In genomic region chr12:55930771-55931316, GRCh38 we compare ENCODE assay signal across 8 cellular contexts. TPM values are rescaled to one million over a fixed set of nuclear protein-coding genes. Genes with fewer than 3 reads are reported as not detected.
DNase-seq lines count a peak whose midpoint lies in the region; ATAC-seq and TF ChIP-seq lines count a peak whose summit lies in the region.

Gene DGKA (plus strand): TSS chr12:55931162. CDS start chr12:55936504, 5,342 bp downstream.

- TF ChIP-seq CTCF in fibroblast of villous mesenchyme (IDR thresholded peaks at IDR 0.05; ENCODE audit: insufficient read depth, low read depth, low read length) (peak; percentile 62), omental fat pad (IDR thresholded peaks at IDR 0.05) (no peak), thoracic aorta (IDR thresholded peaks at IDR 0.05) (peak; percentile 53)

- ATAC-seq in omental fat pad (ENCODE audit: low FRiP score) (peak; percentile 21), thoracic aorta (ENCODE audit: insufficient number of reproducible peaks, low FRiP score, low read depth) (no peak), HG03460 (IDR thresholded peaks at IDR 0.05; ENCODE audit: unreplicated experiment) (no peak)

- H3K27me3 ChIP-seq in thoracic aorta (replicated peaks; ENCODE audit: insufficient read depth), result no peaks in the 10 kb centered on the region

- H3K36me3 ChIP-seq in thoracic aorta, result no peaks in the 10 kb centered on the region

- H3K27ac ChIP-seq in thoracic aorta, result peak within 1 kb of the TSS; percentile 80 to 92

- DNase-seq in ELF-1 (ENCODE audit: low read depth, low spot score) (peak; percentile 32), HuH-7 (ENCODE audit: low spot score) (peak; percentile 84), SHP77 (lab: John Stamatoyannopoulos, UW) (peak; percentile 40 to 69), fibroblast of villous mesenchyme (ENCODE audit: low read depth) (peak; percentile 73), omental fat pad (ENCODE audit: low spot score) (no peak), thoracic aorta (ENCODE audit: low spot score) (no peak)
- DNase-seq in activated effector memory CD4-positive, alpha-beta T cell treated with anti-CD3 and anti-CD28 coated beads, Interleukin-2, amount 50 U/mL, for 16 hours, result peak; percentile 90

- H3K9me3 ChIP-seq in thoracic aorta, result no peaks in the 10 kb centered on the region

- peak within 1 kb of the TSS; percentile 83 for H3K4me3 ChIP-seq in fibroblast of villous mesenchyme (ENCODE audit: low read depth, low read length)
- peak within 1 kb of the TSS; percentile 80 for H3K4me3 ChIP-seq in thoracic aorta

- peaks cover 25 to 60% of the 10 kb centered on the region in 2 donors for H3K4me1 ChIP-seq in thoracic aorta (ENCODE audit: control insufficient read depth in 1 of 2, low read depth in 2 of 2)

RNA-seq across cellular contexts. Expression of gene DGKA, which starts in this region (rescaled TPM):
- total RNA-seq in fibroblast of villous mesenchyme (34.8 and 45.8 TPM in 2 replicates), omental fat pad (10 to 100 TPM; 26.0 to 57.0 (median 37.9) TPM), thoracic aorta (100 to 1,000 TPM in 1 of 2 donors, 10 to 100 TPM in 1; 72.8 to 104 TPM)

Comparison
In these comparisons a context has a peak if more than half of its experiments do, and no peak if none do; other contexts are left out.
1. DNase-seq: peak in ELF-1 (single experiment), HuH-7 (single experiment), SHP77 (2 of 2), activated effector memory CD4-positive, alpha-beta T cell treated with anti-CD3 and anti-CD28 coated beads, Interleukin-2, amount 50 U/mL, for 16 hours (single experiment) and fibroblast of villous mesenchyme (single experiment); none in omental fat pad (single experiment) and thoracic aorta (single experiment).
2. CTCF ChIP-seq: peak in fibroblast of villous mesenchyme (single experiment) and thoracic aorta (single experiment); none in omental fat pad (0 of 3).